ENCODE assay signal across 8 cellular contexts in genomic region chr2:98608118-98608961, GRCh38.
DNase-seq lines count a peak whose midpoint lies in the region; ATAC-seq, FAIRE-seq and TF ChIP-seq lines count a peak whose summit lies in the region.

TSS of gene COA5 (minus strand) at chr2:98608512. CDS start at chr2:98608405, 107 bp downstream.
TSS of gene UNC50 (plus strand) at chr2:98608589. CDS start at chr2:98609760, 1,171 bp downstream.

- peaks cover 30% of the 10 kb centered on the region for H4K20me1 ChIP-seq in OCI-LY3 (ENCODE audit: insufficient read depth, low read length)

- H2AFZ ChIP-seq in OCI-LY3 (ENCODE audit: low read depth, low read length), result peak within 1 kb of the TSS; percentile 83

- H3K9me3 ChIP-seq in OCI-LY3 (ENCODE audit: insufficient read depth, low read length), result no peaks in the 10 kb centered on the region

- peak; percentile 94 for DNase-seq in D721Med (ENCODE audit: insufficient read length, low spot score)
- DNase-seq in HuH-7.5 (ENCODE audit: low spot score), result peak; percentile 95
- DNase-seq in activated CD8-positive, alpha-beta memory T cell treated with anti-CD3 and anti-CD28 coated beads, Interleukin-2, amount 50 U/mL, for 48 hours, result peak; percentile 96
- DNase-seq in epidermal melanocyte (ENCODE audit: insufficient read length, low spot score), result peak; percentile 90
- DNase-seq in middle frontal gyrus (ENCODE audit: extremely low spot score, low spot score), result peak; percentile 80
- DNase-seq in stimulated activated CD8-positive, alpha-beta memory T cell treated with anti-CD3 and anti-CD28 coated beads, Interleukin-2, amount 100 ng/mL, for 1 hour (ENCODE audit: low read depth in 2 of 2), result peak; percentile 67 to 82

- FAIRE-seq in D721Med (lab: Jason Lieb, UNC), result no peak

- peaks cover 29% of the 10 kb centered on the region for H3K36me3 ChIP-seq in OCI-LY3 (replicated peaks; ENCODE audit: low read depth, low read length)

- H3K79me2 ChIP-seq in OCI-LY3 (ENCODE audit: low read length), result peaks cover 81% of the 10 kb centered on the region

- H3K27me3 ChIP-seq in OCI-LY3 (ENCODE audit: low read depth, low read length), result no peaks in the 10 kb centered on the region

- H3K4me1 ChIP-seq in OCI-LY3 (ENCODE audit: low read length), result peaks cover 35% of the 10 kb centered on the region

- H3K4me3 ChIP-seq in OCI-LY3 (ENCODE audit: low read length), result peak within 1 kb of the TSS; percentile 91

- peak; percentile 71 for ATAC-seq in GM21526 (IDR thresholded peaks at IDR 0.05; ENCODE audit: low FRiP score, unreplicated experiment)

- peak within 1 kb of the TSS; percentile 48 for H3K27ac ChIP-seq in OCI-LY3 (ENCODE audit: low read length)

- no peak for TF ChIP-seq CTCF in D721Med (IDR thresholded peaks at IDR 0.05; ENCODE audit: insufficient read depth, missing control alignments)
- no peak for TF ChIP-seq CTCF in OCI-LY3 (IDR thresholded peaks at IDR 0.05; ENCODE audit: low read depth, low read length)

- peak within 1 kb of the TSS; percentile 99 for H3K4me2 ChIP-seq in OCI-LY3 (ENCODE audit: low read length)

- peak within 1 kb of the TSS; percentile 91 for H3K9ac ChIP-seq in OCI-LY3 (ENCODE audit: low read length)

Comparison
In these comparisons a context has a peak if more than half of its experiments do, and no peak if none do; other contexts are left out.
1. Peak in every context shown above with its lines: DNase-seq, ATAC-seq, H3K4me3 ChIP-seq and H3K27ac ChIP-seq.